Comparison of ENCODE assay signal across 26 cellular contexts in the genomic region with DNA sequence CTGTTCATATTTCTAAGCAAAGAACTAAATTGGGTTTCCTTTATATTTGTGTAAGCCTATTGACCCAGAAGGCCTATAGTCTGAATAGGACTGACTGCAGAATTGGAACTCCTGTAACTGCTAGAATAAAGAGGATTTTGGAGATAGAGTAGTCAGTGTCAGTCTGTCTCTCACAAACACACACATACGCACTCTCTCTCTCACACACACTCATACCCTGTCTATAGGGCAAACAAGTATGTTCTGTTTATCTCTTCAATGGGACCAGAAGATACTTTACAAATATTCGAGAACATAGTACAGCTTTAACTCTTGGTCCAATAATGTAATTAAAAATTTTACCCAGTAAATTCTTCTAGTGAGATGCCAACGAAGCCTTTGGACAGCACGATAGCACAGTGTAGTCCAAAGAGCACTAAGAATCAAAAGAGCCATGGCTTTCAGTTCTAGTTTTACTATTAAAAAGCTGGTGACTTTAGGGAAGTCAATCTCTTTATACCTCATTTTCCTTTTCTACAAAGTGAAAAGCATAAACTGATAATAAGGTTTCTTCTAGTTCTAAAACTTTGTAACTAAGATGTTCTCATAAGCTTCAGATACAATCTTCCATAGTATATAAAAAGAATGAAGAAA. TPM values are rescaled to one million over a fixed set of nuclear protein-coding genes. Genes with fewer than 3 reads are reported as not detected.
DNase-seq lines count a peak whose midpoint lies in the region; ATAC-seq, FAIRE-seq and TF ChIP-seq lines count a peak whose summit lies in the region.
"Had no signal": no experiment of that assay in that cellular context is flagged by ENCODE, and none has a peak within 500 bp of the region (broad histone marks: within the 10 kb centered on the region; RNA-seq: fewer than 3 reads in every experiment).

No MANE protein-coding gene starts in this region.

- POLR2A ChIA-PET in HepG2 (lab: Yijun Ruan, JAX) (no interaction called here), WTC11 (lab: Charles Lee) (no interaction called here)

- H2AFZ ChIP-seq in HepG2 (ENCODE audit: low read length), result no peak overlapping the region

- in situ Hi-C loops in HepG2 (cut with HindIII; ENCODE audit: extremely low pct_ligation_motif_present, low pct_unique_long_range_greater_than_20kb), result no loop called here

- ATAC-seq in right lobe of liver (peak in 3 of 4 donors; percentile 30 to 51 (median 31)), HepG2 (no peak), HG02884 (IDR thresholded peaks at IDR 0.05; ENCODE audit: unreplicated experiment) (peak; percentile 43), WTC11 (no peak), HG02571 (IDR thresholded peaks at IDR 0.05; ENCODE audit: unreplicated experiment) (no peak)
- ATAC-seq: activated CD8-positive, alpha-beta T cell treated with anti-CD3 and anti-CD28 coated beads, Interleukin-2, amount 10 ng/mL, durations not matched to agents 7 days and 5 days; activated T-cell treated with anti-CD3 and anti-CD28 coated beads, Interleukin-2, amount 50 U/mL, for 4 hours; heart left ventricle had no signal

- peaks cover 7% of the 10 kb centered on the region; the same call in 1 of the 2 replicates for H3K36me3 Mint-ChIP-seq in WTC11
- H3K36me3 Mint-ChIP-seq: CD14-positive monocyte had no signal

- no peaks in the 10 kb centered on the region for H3K27me3 Mint-ChIP-seq in WTC11 (ENCODE audit: low read depth)
- H3K27me3 Mint-ChIP-seq: activated naive CD4-positive, alpha-beta T cell treated with anti-CD3 and anti-CD28 coated beads, Interleukin-2, amount 10 ng/mL, durations not matched to agents 7 days and 5 days had no signal

- H3K27me3 ChIP-seq in right lobe of liver, result no peaks in the 10 kb centered on the region
- H3K27me3 ChIP-seq in HepG2 (ENCODE audit: control insufficient read depth in 1 of 2, insufficient read depth in 2 of 2, low read length in 2 of 2), result no peaks in the 10 kb centered on the region
- no peaks in the 10 kb centered on the region for H3K27me3 ChIP-seq in adrenal gland
- H3K27me3 ChIP-seq: heart left ventricle had no signal

- CTCF ChIA-PET in HepG2 (lab: Yijun Ruan, JAX; ENCODE audit: low intra/inter-chr PET ratio, low total read pairs), result no interaction called here
- CTCF ChIA-PET in WTC11 (lab: Charles Lee), result interaction anchor here (1.5 kb wide), 1 partner anchor 133 kb away, joined by 3 read pairs; no protein-coding TSS in a partner anchor

- FAIRE-seq in HepG2 (lab: Jason Lieb, UNC), result no peak

- no peak overlapping the region for H3K4me3 ChIP-seq in right lobe of liver
- H3K4me3 ChIP-seq in HepG2 (replicated peaks in 1 of 3; ENCODE audit: insufficient read depth in 1 of 3, low read depth in 2 of 3, low read length in 3 of 3), result no peak overlapping the region
- no peak overlapping the region for H3K4me3 ChIP-seq in adrenal gland
- H3K4me3 ChIP-seq: heart left ventricle, smooth muscle cell, thoracic aorta had no signal

- DNase-seq in right lobe of liver, result no peak
- DNase-seq in HepG2 (ENCODE audit: low spot score), result no peak
- no peak for DNase-seq in WTC11 (ENCODE audit: low spot score)
- no peak for DNase-seq in adrenal gland
- no peak for DNase-seq in NCI-H1417 (lab: John Stamatoyannopoulos, UW)
- no peak for DNase-seq in globus pallidus (ENCODE audit: low spot score)
- DNase-seq: 8988T; activated CD8-positive, alpha-beta T cell treated with anti-CD3 and anti-CD28 coated beads, Interleukin-2, amount 10 ng/mL, durations not matched to agents 7 days and 5 days; activated naive CD4-positive, alpha-beta T cell treated with anti-CD3 and anti-CD28 coated beads, Interleukin-2, amount 10 ng/mL, durations not matched to agents 7 days and 5 days; activated T-cell treated with anti-CD3 and anti-CD28 coated beads, Interleukin-2, amount 50 U/mL, for 4 hours; DMS 273 treated with DMSO at 0.1 percent for 48 hours; endodermal cell; heart left ventricle; Kasumi-1; NCI-H1092 treated with DMSO at 0.1 percent for 48 hours; NCI-H2107; NCI-H510A treated with DMSO at 0.1 percent for 48 hours; SHP77; stimulated activated CD8-positive, alpha-beta memory T cell treated with anti-CD3 and anti-CD28 coated beads, Interleukin-4, amount 100 ng/mL, for 48 hours had no signal

- no peak overlapping the region for H3K9ac ChIP-seq in HepG2 (ENCODE audit: insufficient read depth, low read depth, low read length)

- peaks cover 65% of the 10 kb centered on the region for H3K4me1 Mint-ChIP-seq in WTC11

- H3K4me3 Mint-ChIP-seq in WTC11, result no peak overlapping the region
- H3K4me3 Mint-ChIP-seq: activated CD8-positive, alpha-beta T cell treated with anti-CD3 and anti-CD28 coated beads, Interleukin-2, amount 10 ng/mL, durations not matched to agents 7 days and 5 days; activated naive CD4-positive, alpha-beta T cell treated with anti-CD3 and anti-CD28 coated beads, Interleukin-2, amount 10 ng/mL, durations not matched to agents 7 days and 5 days; activated T-cell treated with anti-CD3 and anti-CD28 coated beads, Interleukin-2, amount 50 U/mL, for 4 hours; CD14-positive monocyte; endodermal cell; nephron; T-helper 1 cell treated with Interleukin-12 subunit alpha and Interleukin-12 subunit beta and Interleukin-4 antibody, amounts not matched to agents 30 μg/mL and 1 μg/mL, for 36 hours had no signal

- no peaks in the 10 kb centered on the region for H3K36me3 ChIP-seq in right lobe of liver
- H3K36me3 ChIP-seq in HepG2 (replicated peaks in 1 of 2; ENCODE audit: control insufficient read depth in 1 of 2, insufficient read depth in 2 of 2, low read length in 2 of 2), result peaks cover 0 to 2% of the 10 kb centered on the region in 2 experiments; a peak in 2 of 5 replicates
- no peaks in the 10 kb centered on the region for H3K36me3 ChIP-seq in adrenal gland (replicated peaks in 1 of 2)
- H3K36me3 ChIP-seq: heart left ventricle, thoracic aorta had no signal

- no peaks in the 10 kb centered on the region for H3K9me3 Mint-ChIP-seq in WTC11
- H3K9me3 Mint-ChIP-seq: activated naive CD4-positive, alpha-beta T cell treated with anti-CD3 and anti-CD28 coated beads, Interleukin-2, amount 10 ng/mL, durations not matched to agents 7 days and 5 days; activated T-cell treated with anti-CD3 and anti-CD28 coated beads, Interleukin-2, amount 50 U/mL, for 4 hours; CD14-positive monocyte; endodermal cell; T-helper 1 cell treated with Interleukin-12 subunit alpha and Interleukin-12 subunit beta and Interleukin-4 antibody, amounts not matched to agents 30 μg/mL and 1 μg/mL, for 36 hours had no signal

- 43% methylated on average over 4 of the region's 4 CpGs for WGBS in right lobe of liver (ENCODE audit: insufficient coverage, low coverage, low lambda C conversion rate, missing lambda C conversion rate)
- WGBS in HepG2 (ENCODE audit: low lambda C conversion rate), result 94% methylated on average over 4 of the region's 4 CpGs
- WGBS in adrenal gland, 4 donors, result 90 to 96% (median 91%) methylated on average over 4 of the region's 4 CpGs

- peaks cover 7% of the 10 kb centered on the region; the same call in 1 of the 2 replicates for H4K20me1 ChIP-seq in HepG2 (ENCODE audit: insufficient read depth, low read length)

- TF ChIP-seq POLR2A in right lobe of liver (IDR thresholded peaks at IDR 0.05), result no peak
- TF ChIP-seq POLR2A in HepG2 (IDR thresholded peaks at IDR 0.05; ENCODE audit: insufficient read depth in 1 of 2, low read depth in 2 of 2, low read length in 2 of 2), result no peak
- no peak for TF ChIP-seq POLR2A in adrenal gland (IDR thresholded peaks at IDR 0.05)

- no peak for TF ChIP-seq RAD21 in HepG2 (CRISPR knock-in tag; IDR thresholded peaks at IDR 0.05)

- H3K9me3 ChIP-seq in right lobe of liver (no peaks in the 10 kb centered on the region), HepG2 (ENCODE audit: low read length) (no peaks in the 10 kb centered on the region), adrenal gland (replicated peaks in 1 of 3) (no peaks in the 10 kb centered on the region)
- H3K9me3 ChIP-seq: heart left ventricle, thoracic aorta had no signal

- H3K27ac ChIP-seq in right lobe of liver (no peak overlapping the region), HepG2 (ENCODE audit: extremely low read length, insufficient read depth, low read length) (no peak overlapping the region), adrenal gland (no peak overlapping the region)
- H3K27ac ChIP-seq: heart left ventricle, thoracic aorta had no signal

- no peak for TF ChIP-seq CTCF in right lobe of liver (IDR thresholded peaks at IDR 0.05)
- no peak for TF ChIP-seq CTCF in HepG2 (CRISPR knock-in tag; IDR thresholded peaks at IDR 0.05)
- TF ChIP-seq CTCF in WTC11 (IDR thresholded peaks at IDR 0.05), result no peak
- no peak for TF ChIP-seq CTCF in adrenal gland (IDR thresholded peaks at IDR 0.05)

- no peak overlapping the region for H3K4me2 ChIP-seq in HepG2 (ENCODE audit: low read depth, low read length)
- H3K4me2 ChIP-seq: smooth muscle cell had no signal

- peak overlapping the region; percentile 48 for H3K27ac Mint-ChIP-seq in WTC11
- H3K27ac Mint-ChIP-seq: activated CD8-positive, alpha-beta T cell treated with anti-CD3 and anti-CD28 coated beads, Interleukin-2, amount 10 ng/mL, durations not matched to agents 7 days and 5 days; activated naive CD4-positive, alpha-beta T cell treated with anti-CD3 and anti-CD28 coated beads, Interleukin-2, amount 10 ng/mL, durations not matched to agents 7 days and 5 days; nephron; T-helper 1 cell treated with Interleukin-12 subunit alpha and Interleukin-12 subunit beta and Interleukin-4 antibody, amounts not matched to agents 30 μg/mL and 1 μg/mL, for 36 hours had no signal

- H3K4me1 ChIP-seq in right lobe of liver (peaks cover 0 to 34% (median 5%) of the 10 kb centered on the region in 4 donors), HepG2 (ENCODE audit: insufficient read depth, low read length) (peaks cover 40% of the 10 kb centered on the region), adrenal gland (replicated peaks in 1 of 2) (peaks cover 0 to 10% of the 10 kb centered on the region in 2 donors)

- intact Hi-C loops in right lobe of liver (cut with DNase I), result no loop called here
- intact Hi-C loops in HepG2 (cut with micrococcal nuclease; ENCODE audit: unreplicated experiment), result no loop called here
- intact Hi-C loops in adrenal gland (cut with DNase I), result no loop called here

- H3K79me2 ChIP-seq in HepG2 (ENCODE audit: insufficient read depth, low read length), result peaks cover 88% of the 10 kb centered on the region

- TF ChIP-seq EP300 in HepG2 (IDR thresholded peaks at IDR 0.05; ENCODE audit: low read depth in 2 of 2, low read length in 2 of 2), result no peak
- TF ChIP-seq EP300 in HepG2 (CRISPR knock-in tag; IDR thresholded peaks at IDR 0.05; ENCODE audit: borderline replicate concordance), result no peak

- no TSS peak for BruUV-seq in HepG2 (replicated peaks; lab: Mats Ljungman, UMichigan)

RNA-seq across cellular contexts. Expression of a gene that starts 19.3 kb away (rescaled TPM):
- total RNA-seq in right lobe of liver (10 to 100 TPM in 3 of 6 experiments, 1 to 10 TPM in 3; 8.4 to 13.1 (median 10.3) TPM), HepG2 (2016; rRNA removed; fragmentation: Illumina TruSeq; extraction: Trizol) (22.0 and 25.2 TPM in 2 replicates), WTC11 (2021) (55.0 to 59.9 TPM (median 56.6 TPM) in 3 replicates), adrenal gland (10 to 100 TPM; 13.3 to 45.2 (median 17.4) TPM)
- total RNA-seq in HepG2 (2016; cell fraction: cytosol; rRNA removed; fragmentation: Illumina TruSeq; extraction: Trizol; ENCODE audit: low read depth), result 24.6 and 25.6 TPM in 2 replicates
- 23.0 and 26.4 TPM in 2 replicates for total RNA-seq in HepG2 (2016; cell fraction: insoluble cytoplasmic fraction; rRNA removed; fragmentation: Illumina TruSeq; extraction: Trizol)
- 16.4 and 17.3 TPM in 2 replicates for total RNA-seq in HepG2 (2016; cell fraction: membrane; rRNA removed; fragmentation: Illumina TruSeq; extraction: Trizol)
- 15.0 and 15.1 TPM in 2 replicates for total RNA-seq in HepG2 (2016; cell fraction: nucleus; rRNA removed; fragmentation: Illumina TruSeq; extraction: Trizol)
- polyA plus RNA-seq in HepG2 (2011; rRNA removed) (10.4 and 11.3 TPM in 2 replicates), adrenal gland (10 to 100 TPM in 1 of 3 donors, 1 to 10 TPM in 2; 2.4 to 14.1 (median 2.9) TPM)
- polyA plus RNA-seq in HepG2 (2011; cell fraction: cytosol; rRNA removed), result 7.4 and 10.3 TPM in 2 replicates
- polyA plus RNA-seq in HepG2 (2011; cell fraction: nucleus; rRNA removed), result 5.7 and 7.3 TPM in 2 replicates
- polyA plus RNA-seq in HepG2 (2012), result 9.7 and 10.6 TPM in 2 replicates
- polyA plus RNA-seq in HepG2 (2016; cell fraction: cytosol; fragmentation: Illumina TruSeq; extraction: Trizol; ENCODE audit: low read depth), result 0.92 TPM in 2 replicates
- 20.8 and 22.8 TPM in 2 replicates for polyA plus RNA-seq in HepG2 (2016; cell fraction: insoluble cytoplasmic fraction; fragmentation: Illumina TruSeq; extraction: Trizol; ENCODE audit: low read depth)
- polyA plus RNA-seq in HepG2 (2016; cell fraction: membrane; fragmentation: Illumina TruSeq; extraction: Trizol; ENCODE audit: low read depth), result 3.6 and 3.8 TPM in 2 replicates
- 16.3 and 17.8 TPM in 2 replicates for polyA plus RNA-seq in HepG2 (2016; cell fraction: nucleus; fragmentation: Illumina TruSeq; extraction: Trizol; ENCODE audit: insufficient read depth, low read depth)
- 19.1 and 32.6 TPM in 2 replicates for polyA minus RNA-seq in HepG2 (2011; rRNA and poly(A)+ RNA removed; ENCODE audit: low replicate concordance)
- polyA minus RNA-seq in HepG2 (2011; cell fraction: cytosol; rRNA and poly(A)+ RNA removed), result 13.6 and 15.4 TPM in 2 replicates
- 23.0 and 24.5 TPM in 2 replicates for polyA minus RNA-seq in HepG2 (2011; cell fraction: nucleus; rRNA and poly(A)+ RNA removed)

RNA-seq across cellular contexts. Expression of a gene that starts 19.8 kb away (rescaled TPM):
- total RNA-seq in right lobe of liver (1 to 10 TPM; 3.8 to 8.6 (median 6.3) TPM), HepG2 (2016; rRNA removed; fragmentation: Illumina TruSeq; extraction: Trizol) (9.9 and 10.1 TPM in 2 replicates), WTC11 (2021) (13.2 to 20.2 TPM (median 15.2 TPM) in 3 replicates), adrenal gland (10 to 100 TPM in 5 of 8 donors, 1 to 10 TPM in 3; 8.1 to 13.9 (median 12.1) TPM)
- 5.5 and 6.6 TPM in 2 replicates for total RNA-seq in HepG2 (2016; cell fraction: cytosol; rRNA removed; fragmentation: Illumina TruSeq; extraction: Trizol; ENCODE audit: low read depth)
- 9.8 and 12.3 TPM in 2 replicates for total RNA-seq in HepG2 (2016; cell fraction: insoluble cytoplasmic fraction; rRNA removed; fragmentation: Illumina TruSeq; extraction: Trizol)
- 11.8 and 13.0 TPM in 2 replicates for total RNA-seq in HepG2 (2016; cell fraction: membrane; rRNA removed; fragmentation: Illumina TruSeq; extraction: Trizol)
- total RNA-seq in HepG2 (2016; cell fraction: nucleus; rRNA removed; fragmentation: Illumina TruSeq; extraction: Trizol), result 7.3 and 8.5 TPM in 2 replicates
- polyA plus RNA-seq in HepG2 (2011; rRNA removed) (11.3 and 13.9 TPM in 2 replicates), adrenal gland (10 to 100 TPM in 1 of 3 donors, 1 to 10 TPM in 2; 4.7 to 17.1 (median 7.3) TPM)
- polyA plus RNA-seq in HepG2 (2011; cell fraction: cytosol; rRNA removed), result 10.5 and 13.4 TPM in 2 replicates
- 3.9 and 5.8 TPM in 2 replicates for polyA plus RNA-seq in HepG2 (2011; cell fraction: nucleus; rRNA removed)
- polyA plus RNA-seq in HepG2 (2012), result 14.9 and 15.4 TPM in 2 replicates
- 7.0 and 7.2 TPM in 2 replicates for polyA plus RNA-seq in HepG2 (2016; cell fraction: cytosol; fragmentation: Illumina TruSeq; extraction: Trizol; ENCODE audit: low read depth)
- 15.7 and 16.4 TPM in 2 replicates for polyA plus RNA-seq in HepG2 (2016; cell fraction: insoluble cytoplasmic fraction; fragmentation: Illumina TruSeq; extraction: Trizol; ENCODE audit: low read depth)
- polyA plus RNA-seq in HepG2 (2016; cell fraction: membrane; fragmentation: Illumina TruSeq; extraction: Trizol; ENCODE audit: low read depth), result 12.6 and 13.2 TPM in 2 replicates
- 7.9 and 8.9 TPM in 2 replicates for polyA plus RNA-seq in HepG2 (2016; cell fraction: nucleus; fragmentation: Illumina TruSeq; extraction: Trizol; ENCODE audit: insufficient read depth, low read depth)
- 5.1 and 6.1 TPM in 2 replicates for polyA minus RNA-seq in HepG2 (2011; rRNA and poly(A)+ RNA removed; ENCODE audit: low replicate concordance)
- polyA minus RNA-seq in HepG2 (2011; cell fraction: cytosol; rRNA and poly(A)+ RNA removed), result 6.2 and 9.6 TPM in 2 replicates
- polyA minus RNA-seq in HepG2 (2011; cell fraction: nucleus; rRNA and poly(A)+ RNA removed), result 17.6 and 21.1 TPM in 2 replicates

Comparison
In these comparisons a context has a peak if more than half of its experiments do, and no peak if none do; other contexts are left out.
1. ATAC-seq: peak in right lobe of liver (3 of 4) and HG02884 (single experiment); none in HepG2 (single experiment), WTC11 (single experiment) and HG02571 (single experiment).